In the genomic region with DNA sequence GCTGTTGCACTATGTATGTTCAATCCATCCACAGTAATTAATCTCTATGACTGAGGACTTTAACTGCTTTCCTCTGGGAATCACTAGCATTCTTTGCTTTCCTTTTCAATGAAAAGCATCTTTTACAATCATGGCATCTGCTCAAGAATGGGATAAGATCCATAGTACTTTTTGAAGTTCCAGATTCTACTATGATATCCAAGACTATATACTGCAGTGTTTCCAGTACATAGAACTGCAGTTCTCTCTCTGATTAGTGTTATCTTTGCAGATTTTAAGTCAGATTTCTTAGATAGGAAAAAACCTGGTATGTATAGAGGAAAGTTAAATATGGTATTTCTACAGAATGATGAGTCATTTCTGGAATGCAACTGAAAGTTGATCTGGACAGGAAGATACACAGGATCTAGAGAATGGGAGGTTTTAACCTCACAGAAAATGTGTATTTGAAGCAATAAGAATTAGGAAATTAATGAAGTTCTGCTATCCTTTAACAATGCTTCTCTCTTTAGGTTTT, we compare ENCODE assay signal across 11 cellular contexts.
A peak's percentile ranks its signal among the peaks of the same experiment; 100 is the strongest.
DNase-seq lines count a peak whose midpoint lies in the region; ATAC-seq, FAIRE-seq and TF ChIP-seq lines count a peak whose summit lies in the region.
"Had no signal": no experiment of that assay in that cellular context is flagged by ENCODE, and none has a peak within 500 bp of the region (broad histone marks: within the 10 kb centered on the region; RNA-seq: fewer than 3 reads in every experiment).

No MANE protein-coding gene starts in this region.

- no peak overlapping the region for H3K27ac ChIP-seq in GM12878 (ENCODE audit: control insufficient read depth, insufficient read depth)
- H3K27ac ChIP-seq in suprapubic skin: no peak overlapping the region
- no peak overlapping the region for H3K27ac ChIP-seq in coronary artery
- H3K27ac ChIP-seq: neutrophil had no signal

- TF ChIP-seq POLR2A in GM12878 (IDR thresholded peaks at IDR 0.05; ENCODE audit: low read depth, low read length) (no peak), suprapubic skin (IDR thresholded peaks at IDR 0.05) (no peak)

- H3K4me2 ChIP-seq in GM12878 (ENCODE audit: control insufficient read depth, insufficient read depth): no peak overlapping the region

- peak; percentile 69 for ATAC-seq in GM19468 (IDR thresholded peaks at IDR 0.05; ENCODE audit: extremely low read depth, unreplicated experiment)
- peak; percentile 83 for ATAC-seq in HG03135 (IDR thresholded peaks at IDR 0.05; ENCODE audit: unreplicated experiment)
- peak; percentile 63 for ATAC-seq in GM12878

- BruUV-seq in GM12878 (replicated peaks; lab: Mats Ljungman, UMichigan): no TSS peak

- no peak overlapping the region for H3K9ac ChIP-seq in GM12878 (ENCODE audit: control insufficient read depth, insufficient read depth, low read length)

- SMC1A ChIA-PET in GM12878 (lab: Charles Lee; ENCODE audit: uncharacterized antibody, unreplicated experiment): no interaction called here

- H3K27me3 ChIP-seq in GM12878 (replicated peaks in 1 of 2; ENCODE audit: control insufficient read depth in 2 of 2, insufficient read depth in 2 of 2, low read length in 1 of 2) (no peaks in the 10 kb centered on the region), suprapubic skin (no peaks in the 10 kb centered on the region)
- H3K27me3 ChIP-seq: neutrophil had no signal

- CTCF ChIA-PET in GM12878 (lab: Yijun Ruan, JAX): interaction anchor here (0.8 kb wide), 1 partner anchor 11 kb away, joined by 3 read pairs; no protein-coding TSS in a partner anchor

- no peak for TF ChIP-seq CTCF in GM12878 (IDR thresholded peaks at IDR 0.05 in 2 of 3, conservative IDR thresholded peaks at IDR 0.05 in 1 of 3; ENCODE audit: control insufficient read depth in 2 of 3, extremely low read depth in 1 of 3, insufficient read depth in 1 of 3, low read depth in 3 of 3, low read length in 3 of 3)
- TF ChIP-seq CTCF in suprapubic skin (IDR thresholded peaks at IDR 0.05): no peak
- TF ChIP-seq CTCF in coronary artery (IDR thresholded peaks at IDR 0.05): no peak

- DNase-seq in DMS53 (lab: John Stamatoyannopoulos, UW) (peak; percentile 60), GM12878 (ENCODE audit: low read depth, low spot score) (no peak), suprapubic skin (ENCODE audit: low spot score in 2 of 2) (no peak), coronary artery (ENCODE audit: low spot score) (no peak), NCI-H510A (lab: John Stamatoyannopoulos, UW) (no peak), germinal center (ENCODE audit: low spot score) (no peak)
- DNase-seq: activated CD4-positive, CD25-positive, alpha-beta regulatory T cell treated with anti-CD3 and anti-CD28 coated beads, Interleukin-2, amount 50 U/mL, for 72 hours; CD4-positive, CD25-positive, alpha-beta regulatory T cell had no signal

- H3K36me3 ChIP-seq in GM12878 (ENCODE audit: control insufficient read depth in 2 of 2, insufficient read depth in 2 of 2, low read length in 1 of 2) (no peaks in the 10 kb centered on the region), suprapubic skin (no peaks in the 10 kb centered on the region)
- H3K36me3 ChIP-seq: neutrophil had no signal

- POLR2A ChIA-PET in GM12878 (lab: Charles Lee): no interaction called here

- RAD21 ChIA-PET in GM12878 (lab: Charles Lee; ENCODE audit: unreplicated experiment): no interaction called here

- no peak for TF ChIP-seq EP300 in GM12878 (IDR thresholded peaks at IDR 0.05; ENCODE audit: borderline replicate concordance in 1 of 2, control insufficient read depth in 1 of 2, low read depth in 2 of 2, low read length in 2 of 2)
- TF ChIP-seq EP300 in suprapubic skin (IDR thresholded peaks at IDR 0.05): no peak

- H2AFZ ChIP-seq in GM12878 (ENCODE audit: control insufficient read depth, low read depth, low read length): no peak overlapping the region

- H4K20me1 ChIP-seq in GM12878 (ENCODE audit: control insufficient read depth, insufficient read depth): no peaks in the 10 kb centered on the region

- H3K4me1 ChIP-seq in GM12878 (ENCODE audit: control insufficient read depth, insufficient read depth, low read length) (peaks cover 5% of the 10 kb centered on the region; the same call in 1 of the 2 replicates), suprapubic skin (no peaks in the 10 kb centered on the region)

- no peaks in the 10 kb centered on the region for H3K79me2 ChIP-seq in GM12878 (ENCODE audit: control insufficient read depth, insufficient read depth, low read length)

- peak; percentile 18 for FAIRE-seq in GM12878 (lab: Jason Lieb, UNC)

- H3K4me3 ChIP-seq in GM12878 (no peak overlapping the region), suprapubic skin (no peak overlapping the region), coronary artery (no peak overlapping the region)

- in situ Hi-C loops in GM12878 (cut with MboI): no loop called here

- TF ChIP-seq RAD21 in GM12878 (IDR thresholded peaks at IDR 0.05; ENCODE audit: insufficient read depth, low read depth, low read length): no peak

- intact Hi-C loops in GM12878 (cut with micrococcal nuclease; ENCODE audit: unreplicated experiment): no loop called here

- H3K9me3 ChIP-seq in GM12878 (replicated peaks; ENCODE audit: control insufficient read depth, insufficient read depth, low read length) (no peaks in the 10 kb centered on the region), suprapubic skin (peaks cover 2% of the 10 kb centered on the region)
- H3K9me3 ChIP-seq: neutrophil had no signal

TF ChIP-seq in GM12878, 131 proteins besides CTCF, POLR2A, EP300 and RAD21 (continues in another document):
- TF ChIP-seq SPI1 (IDR thresholded peaks at IDR 0.05; ENCODE audit: borderline replicate concordance, insufficient read depth, low read depth, low read length): no peak
- TF ChIP-seq, protein P1, sequence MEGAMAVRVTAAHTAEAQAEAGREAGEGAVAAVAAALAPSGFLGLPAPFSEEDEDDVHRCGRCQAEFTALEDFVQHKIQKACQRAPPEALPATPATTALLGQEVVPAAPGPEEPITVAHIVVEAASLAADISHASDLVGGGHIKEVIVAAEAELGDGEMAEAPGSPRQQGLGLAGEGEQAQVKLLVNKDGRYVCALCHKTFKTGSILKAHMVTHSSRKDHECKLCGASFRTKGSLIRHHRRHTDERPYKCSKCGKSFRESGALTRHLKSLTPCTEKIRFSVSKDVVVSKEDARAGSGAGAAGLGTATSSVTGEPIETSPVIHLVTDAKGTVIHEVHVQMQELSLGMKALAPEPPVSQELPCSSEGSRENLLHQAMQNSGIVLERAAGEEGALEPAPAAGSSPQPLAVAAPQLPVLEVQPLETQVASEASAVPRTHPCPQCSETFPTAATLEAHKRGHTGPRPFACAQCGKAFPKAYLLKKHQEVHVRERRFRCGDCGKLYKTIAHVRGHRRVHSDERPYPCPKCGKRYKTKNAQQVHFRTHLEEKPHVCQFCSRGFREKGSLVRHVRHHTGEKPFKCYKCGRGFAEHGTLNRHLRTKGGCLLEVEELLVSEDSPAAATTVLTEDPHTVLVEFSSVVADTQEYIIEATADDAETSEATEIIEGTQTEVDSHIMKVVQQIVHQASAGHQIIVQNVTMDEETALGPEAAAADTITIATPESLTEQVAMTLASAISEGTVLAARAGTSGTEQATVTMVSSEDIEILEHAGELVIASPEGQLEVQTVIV (IDR thresholded peaks at IDR 0.05; ENCODE audit: borderline replicate concordance, partially characterized antibody): no peak
- TF ChIP-seq GABPA (IDR thresholded peaks at IDR 0.05; ENCODE audit: low read depth): no peak
- TF ChIP-seq JUNB (IDR thresholded peaks at IDR 0.05): peak; percentile 82
- no peak for TF ChIP-seq POLR2AphosphoS5 (IDR thresholded peaks at IDR 0.05; ENCODE audit: low read length)
- TF ChIP-seq MEF2B (IDR thresholded peaks at IDR 0.05; ENCODE audit: partially characterized antibody, poor library complexity, severe bottlenecking): no peak
- TF ChIP-seq ETV6 (conservative IDR thresholded peaks at IDR 0.05 in 1 of 2, IDR thresholded peaks at IDR 0.05 in 1 of 2; ENCODE audit: borderline replicate concordance in 1 of 2, low read depth in 1 of 2): peak in 1 of 2 experiments; percentile 45; a peak in 1 of 4 replicates
- TF ChIP-seq, protein P2, sequence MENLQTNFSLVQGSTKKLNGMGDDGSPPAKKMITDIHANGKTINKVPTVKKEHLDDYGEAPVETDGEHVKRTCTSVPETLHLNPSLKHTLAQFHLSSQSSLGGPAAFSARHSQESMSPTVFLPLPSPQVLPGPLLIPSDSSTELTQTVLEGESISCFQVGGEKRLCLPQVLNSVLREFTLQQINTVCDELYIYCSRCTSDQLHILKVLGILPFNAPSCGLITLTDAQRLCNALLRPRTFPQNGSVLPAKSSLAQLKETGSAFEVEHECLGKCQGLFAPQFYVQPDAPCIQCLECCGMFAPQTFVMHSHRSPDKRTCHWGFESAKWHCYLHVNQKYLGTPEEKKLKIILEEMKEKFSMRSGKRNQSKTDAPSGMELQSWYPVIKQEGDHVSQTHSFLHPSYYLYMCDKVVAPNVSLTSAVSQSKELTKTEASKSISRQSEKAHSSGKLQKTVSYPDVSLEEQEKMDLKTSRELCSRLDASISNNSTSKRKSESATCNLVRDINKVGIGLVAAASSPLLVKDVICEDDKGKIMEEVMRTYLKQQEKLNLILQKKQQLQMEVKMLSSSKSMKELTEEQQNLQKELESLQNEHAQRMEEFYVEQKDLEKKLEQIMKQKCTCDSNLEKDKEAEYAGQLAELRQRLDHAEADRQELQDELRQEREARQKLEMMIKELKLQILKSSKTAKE (IDR thresholded peaks at IDR 0.05; ENCODE audit: low read depth, poor library complexity, severe bottlenecking): no peak
- TF ChIP-seq, protein P3, sequence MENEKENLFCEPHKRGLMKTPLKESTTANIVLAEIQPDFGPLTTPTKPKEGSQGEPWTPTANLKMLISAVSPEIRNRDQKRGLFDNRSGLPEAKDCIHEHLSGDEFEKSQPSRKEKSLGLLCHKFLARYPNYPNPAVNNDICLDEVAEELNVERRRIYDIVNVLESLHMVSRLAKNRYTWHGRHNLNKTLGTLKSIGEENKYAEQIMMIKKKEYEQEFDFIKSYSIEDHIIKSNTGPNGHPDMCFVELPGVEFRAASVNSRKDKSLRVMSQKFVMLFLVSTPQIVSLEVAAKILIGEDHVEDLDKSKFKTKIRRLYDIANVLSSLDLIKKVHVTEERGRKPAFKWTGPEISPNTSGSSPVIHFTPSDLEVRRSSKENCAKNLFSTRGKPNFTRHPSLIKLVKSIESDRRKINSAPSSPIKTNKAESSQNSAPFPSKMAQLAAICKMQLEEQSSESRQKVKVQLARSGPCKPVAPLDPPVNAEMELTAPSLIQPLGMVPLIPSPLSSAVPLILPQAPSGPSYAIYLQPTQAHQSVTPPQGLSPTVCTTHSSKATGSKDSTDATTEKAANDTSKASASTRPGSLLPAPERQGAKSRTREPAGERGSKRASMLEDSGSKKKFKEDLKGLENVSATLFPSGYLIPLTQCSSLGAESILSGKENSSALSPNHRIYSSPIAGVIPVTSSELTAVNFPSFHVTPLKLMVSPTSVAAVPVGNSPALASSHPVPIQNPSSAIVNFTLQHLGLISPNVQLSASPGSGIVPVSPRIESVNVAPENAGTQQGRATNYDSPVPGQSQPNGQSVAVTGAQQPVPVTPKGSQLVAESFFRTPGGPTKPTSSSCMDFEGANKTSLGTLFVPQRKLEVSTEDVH (IDR thresholded peaks at IDR 0.05; ENCODE audit: low read depth, partially characterized antibody): no peak
